Comparison of ENCODE assay signal across 29 cellular contexts in the genomic region with DNA sequence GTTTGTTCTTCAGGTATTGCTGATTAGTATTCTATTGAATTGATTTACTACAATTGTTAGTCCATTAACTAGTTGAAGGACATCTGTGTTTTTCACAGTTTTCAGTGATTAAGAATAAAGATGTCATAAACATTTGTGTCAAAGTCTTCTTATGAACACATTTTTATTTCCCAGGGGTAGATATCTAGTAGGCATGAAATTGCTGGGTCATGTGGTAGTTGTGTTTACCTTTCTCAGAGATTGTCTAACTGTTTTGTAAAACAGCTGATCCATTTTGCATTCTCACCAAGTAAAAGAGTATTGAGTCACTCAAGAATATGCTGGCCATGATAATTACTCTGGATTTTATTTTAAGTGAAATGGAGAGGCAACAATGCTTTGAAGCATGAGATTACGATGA.
"Had no signal": no experiment of that assay in that cellular context is flagged by ENCODE, and none has a peak within 500 bp of the region (broad histone marks: within the 10 kb centered on the region; RNA-seq: fewer than 3 reads in every experiment).

No MANE protein-coding gene starts in this region.

- H3K27me3 ChIP-seq: ascending aorta, brain microvascular endothelial cell, dorsolateral prefrontal cortex, esophagus muscularis mucosa, foreskin keratinocyte, gastrocnemius medialis, heart right ventricle, hepatocyte had no signal

- H3K4me2 ChIP-seq: hepatocyte had no signal

- DNase-seq: activated CD4-positive, alpha-beta memory T cell treated with anti-CD3 and anti-CD28 coated beads for 36 hours; activated CD4-positive, alpha-beta T cell treated with anti-CD3 and anti-CD28 coated beads for 36 hours; activated CD4-positive, alpha-beta T cell treated with anti-CD3 and anti-CD28 coated beads, Interleukin-2, amount 10 ng/mL, durations not matched to agents 24 days and 14 days; activated CD4-positive, CD25-positive, alpha-beta regulatory T cell; activated CD4-positive, CD25-positive, alpha-beta regulatory T cell treated with anti-CD3 and anti-CD28 coated beads, Interleukin-2, amount 50 U/mL, for 72 hours; activated CD8-positive, alpha-beta memory T cell treated with anti-CD3 and anti-CD28 coated beads, Interleukin-2, amount 10 ng/mL, durations not matched to agents 7 days and 5 days; activated CD8-positive, alpha-beta memory T cell treated with anti-CD3 and anti-CD28 coated beads, Interleukin-2, amount 50 U/mL, for 4 hours; activated CD8-positive, alpha-beta T cell treated with anti-CD3 and anti-CD28 coated beads, Interleukin-2, amount 10 ng/mL, durations not matched to agents 7 days and 5 days; activated gamma-delta T cell; activated naive CD4-positive, alpha-beta T cell; activated naive CD4-positive, alpha-beta T cell treated with anti-CD3 and anti-CD28 coated beads, Interleukin-2, amount 10 ng/mL, durations not matched to agents 7 days and 5 days; activated naive CD8-positive, alpha-beta T cell treated with anti-CD3 and anti-CD28 coated beads, Interleukin-2, amount 10 ng/mL, durations not matched to agents 7 days and 5 days; activated T-cell treated with anti-CD3 and anti-CD28 coated beads for 4 hours; activated T-cell treated with anti-CD3 and anti-CD28 coated beads, Interleukin-2, amount 50 U/mL, for 24 hours; activated T-cell treated with anti-CD3 and anti-CD28 coated beads, Interleukin-2, amount 50 U/mL, for 72 hours; brain microvascular endothelial cell; dorsolateral prefrontal cortex; effector memory CD8-positive, alpha-beta T cell; erythroblast; foreskin keratinocyte; gastrocnemius medialis; glutamatergic neuron; heart right ventricle; T-helper 2 cell had no signal

- H3K79me2 ChIP-seq: hepatocyte had no signal

- H2AFZ ChIP-seq: hepatocyte had no signal

- ATAC-seq: activated CD4-positive, alpha-beta T cell treated with anti-CD3 and anti-CD28 coated beads for 36 hours; activated CD8-positive, alpha-beta memory T cell treated with anti-CD3 and anti-CD28 coated beads, Interleukin-2, amount 10 ng/mL, durations not matched to agents 7 days and 5 days; activated CD8-positive, alpha-beta T cell treated with anti-CD3 and anti-CD28 coated beads, Interleukin-2, amount 10 ng/mL, durations not matched to agents 7 days and 5 days; activated naive CD4-positive, alpha-beta T cell treated with anti-CD3 and anti-CD28 coated beads, Interleukin-2, amount 50 U/mL, for 72 hours; activated T-cell treated with anti-CD3 and anti-CD28 coated beads, Interleukin-2, amount 50 U/mL, for 72 hours; effector memory CD8-positive, alpha-beta T cell; foreskin keratinocyte; gastrocnemius medialis; heart right ventricle had no signal

- H3K27ac ChIP-seq: ascending aorta, brain microvascular endothelial cell, coronary artery, dorsolateral prefrontal cortex, esophagus muscularis mucosa, foreskin keratinocyte, gastrocnemius medialis, heart right ventricle, hepatocyte had no signal

- H3K4me3 ChIP-seq: ascending aorta, coronary artery, dorsolateral prefrontal cortex, esophagus muscularis mucosa, gastrocnemius medialis, heart right ventricle, hepatocyte had no signal

- H3K36me3 ChIP-seq: ascending aorta, brain microvascular endothelial cell, esophagus muscularis mucosa, gastrocnemius medialis, heart right ventricle had no signal

- H3K9me3 ChIP-seq: ascending aorta, esophagus muscularis mucosa, gastrocnemius medialis, heart right ventricle had no signal

- H3K4me1 ChIP-seq: ascending aorta, esophagus muscularis mucosa, foreskin keratinocyte, gastrocnemius medialis, heart right ventricle had no signal
